ENCODE assay signal across 28 cellular contexts in the genomic region with DNA sequence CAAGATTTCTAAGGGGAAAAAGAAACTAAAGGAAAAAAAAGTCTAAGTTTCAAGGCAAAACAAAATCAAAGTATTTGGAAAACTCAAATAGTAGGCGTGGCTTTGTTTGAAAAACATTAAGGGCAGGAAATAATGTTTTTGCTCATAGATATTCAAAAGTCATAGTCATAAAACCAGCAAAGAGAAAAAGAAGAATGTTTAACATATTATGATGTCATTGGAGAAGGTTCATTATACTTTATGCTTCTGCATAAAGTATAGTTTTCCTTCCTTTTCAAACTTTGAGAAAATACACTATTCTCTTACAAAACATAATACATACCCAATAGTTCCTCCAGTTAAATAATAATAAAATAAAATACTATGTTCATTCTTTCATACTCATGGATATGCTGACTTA.
"Had no signal": no experiment of that assay in that cellular context is flagged by ENCODE, and none has a peak within 500 bp of the region (broad histone marks: within the 10 kb centered on the region; RNA-seq: fewer than 3 reads in every experiment).

No MANE protein-coding gene starts in this region.

- H3K9ac ChIP-seq: neural progenitor cell, parathyroid adenoma had no signal

- ATAC-seq: natural killer cell; psoas muscle; right cardiac atrium; sciatic nerve; stimulated activated memory B cell treated with anti-CD40 and anti-IgM and Interleukin-4, amounts not matched to agents 10 μg/mL and 1 μg/mL and 100 μg/mL, for 72 hours; stimulated activated naive CD8-positive, alpha-beta T cell treated with anti-CD3 and anti-CD28 coated beads, Interleukin-15, amount 100 ng/mL, for 72 hours; stimulated activated naive CD8-positive, alpha-beta T cell treated with anti-CD3 and anti-CD28 coated beads, Interleukin-15, Interleukin-2, amounts not matched to agents 100 U/mL and 50 U/mL, for 24 hours; upper lobe of right lung had no signal

- H3K4me3 ChIP-seq: neural progenitor cell, ovary, psoas muscle, skin epidermis, smooth muscle cell, spleen, suprapubic skin, testis, tibial artery, transverse colon, upper lobe of right lung, uterus had no signal

- H3K4me2 ChIP-seq: neural progenitor cell, smooth muscle cell had no signal

- H3K27ac ChIP-seq: neural progenitor cell, ovary, parathyroid adenoma, psoas muscle, skin epidermis, spleen, suprapubic skin, testis, tibial artery, transverse colon, upper lobe of right lung, uterus had no signal

- H2AFZ ChIP-seq: neural progenitor cell, parathyroid adenoma had no signal

- H3K4me1 ChIP-seq: parathyroid adenoma, psoas muscle, spleen, suprapubic skin, testis, tibial artery, transverse colon, upper lobe of right lung, uterus had no signal

- H3K27me3 ChIP-seq: neural progenitor cell, ovary, spleen, suprapubic skin, testis, tibial artery, transverse colon, upper lobe of right lung, uterus had no signal

- H3K79me2 ChIP-seq: parathyroid adenoma had no signal

- DNase-seq: natural killer cell; occipital lobe; ovary; posterior cingulate gyrus; psoas muscle; right cardiac atrium; spleen; stimulated activated CD4-positive, alpha-beta T cell treated with anti-CD3 and anti-CD28 coated beads, Interleukin-12 subunit alpha, Interleukin-12 subunit beta, amount 100 ng/mL, for 4 hours; stimulated activated CD4-positive, alpha-beta T cell treated with anti-CD3 and anti-CD28 coated beads, Interleukin-1b, Interleukin-23, amount 100 ng/mL, for 48 hours; stimulated activated CD4-positive, alpha-beta T cell treated with anti-CD3 and anti-CD28 coated beads, Interleukin-4, amount 100 ng/mL, for 1 hour; stimulated activated CD4-positive, alpha-beta T cell treated with anti-CD3 and anti-CD28 coated beads, Interleukin-4, amount 100 ng/mL, for 4 hours; stimulated activated CD8-positive, alpha-beta memory T cell treated with anti-CD3 and anti-CD28 coated beads, Interleukin-4, amount 100 ng/mL, for 48 hours; stimulated activated naive CD4-positive, alpha-beta T cell; stimulated activated naive CD8-positive, alpha-beta T cell treated with anti-CD3 and anti-CD28 coated beads, Interleukin-15, amount 100 ng/mL, for 72 hours; stimulated activated naive CD8-positive, alpha-beta T cell treated with anti-CD3 and anti-CD28 coated beads, Interleukin-15, Interleukin-2, amounts not matched to agents 100 U/mL and 50 U/mL, for 24 hours; substantia nigra; testis; tibial artery; transverse colon; upper lobe of right lung; uterus had no signal

- H3K9me3 ChIP-seq: ovary, psoas muscle, spleen, suprapubic skin, testis, tibial artery, transverse colon, upper lobe of right lung, uterus had no signal

- H3K36me3 ChIP-seq: ovary, spleen, suprapubic skin, tibial artery, transverse colon, upper lobe of right lung, uterus had no signal
